Comparison of ENCODE assay signal across 18 cellular contexts in the genomic region with DNA sequence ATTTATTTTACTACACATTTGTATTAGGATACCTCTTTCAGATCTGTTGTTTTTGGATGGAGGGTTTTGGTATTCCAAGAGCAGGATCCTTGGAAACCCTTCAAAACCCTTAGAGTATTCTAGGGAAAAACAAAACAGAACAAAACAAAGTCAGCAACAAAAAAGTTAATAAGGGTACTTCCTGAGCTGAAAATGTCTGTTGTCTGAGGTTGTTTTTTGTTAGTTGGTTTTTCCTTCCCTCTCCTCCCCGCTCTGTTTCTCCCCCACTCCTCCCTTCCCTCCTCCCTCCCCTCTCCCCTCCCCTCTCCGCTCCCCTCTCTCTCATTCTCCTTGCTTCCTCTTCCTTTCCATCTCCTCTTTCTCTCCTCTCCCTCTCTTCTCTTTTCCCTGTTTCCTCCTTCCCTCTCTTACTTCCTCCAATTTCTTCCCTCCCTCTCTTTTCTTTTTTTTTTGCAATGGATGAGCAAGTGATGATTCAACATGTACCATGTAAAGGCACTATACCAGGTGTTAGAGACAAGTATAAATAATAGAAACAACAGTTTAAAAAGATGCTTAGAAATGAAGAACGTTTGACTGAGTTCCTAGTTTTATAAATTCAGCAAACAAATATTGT.
"Had no signal": no experiment of that assay in that cellular context is flagged by ENCODE, and none has a peak within 500 bp of the region (broad histone marks: within the 10 kb centered on the region; RNA-seq: fewer than 3 reads in every experiment).

No MANE protein-coding gene starts in this region.

- H3K36me3 Mint-ChIP-seq: naive B cell had no signal

- H3K27ac Mint-ChIP-seq: activated naive CD4-positive, alpha-beta T cell treated with anti-CD3 and anti-CD28 coated beads for 36 hours; activated T-helper 17 cell treated with anti-CD3 and anti-CD28 coated beads, Interleukin-2, amount 50 U/mL, for 72 hours; stimulated activated memory B cell treated with anti-CD40 and anti-IgM and Interleukin-4, amounts not matched to agents 10 μg/mL and 1 μg/mL and 100 μg/mL, for 72 hours; T-helper 2 cell treated with Interferon-gamma antibody and Interleukin-4, amounts not matched to agents 5 μg/mL and 100 μg/mL, for 36 hours had no signal

- H3K4me3 Mint-ChIP-seq: activated naive CD4-positive, alpha-beta T cell treated with anti-CD3 and anti-CD28 coated beads for 36 hours; activated T-helper 17 cell treated with anti-CD3 and anti-CD28 coated beads, Interleukin-2, amount 50 U/mL, for 72 hours; naive B cell; stimulated activated memory B cell treated with anti-CD40 and anti-IgM and Interleukin-4, amounts not matched to agents 10 μg/mL and 1 μg/mL and 100 μg/mL, for 72 hours; T-helper 2 cell treated with Interferon-gamma antibody and Interleukin-4, amounts not matched to agents 5 μg/mL and 100 μg/mL, for 36 hours had no signal

- H3K9me3 Mint-ChIP-seq: activated naive CD4-positive, alpha-beta T cell treated with anti-CD3 and anti-CD28 coated beads for 36 hours; activated T-helper 17 cell treated with anti-CD3 and anti-CD28 coated beads, Interleukin-2, amount 50 U/mL, for 72 hours; T-helper 2 cell treated with Interferon-gamma antibody and Interleukin-4, amounts not matched to agents 5 μg/mL and 100 μg/mL, for 36 hours had no signal

- H3K27me3 Mint-ChIP-seq: activated T-helper 17 cell treated with anti-CD3 and anti-CD28 coated beads, Interleukin-2, amount 50 U/mL, for 72 hours; naive B cell; stimulated activated memory B cell treated with anti-CD40 and anti-IgM and Interleukin-4, amounts not matched to agents 10 μg/mL and 1 μg/mL and 100 μg/mL, for 72 hours had no signal

- H3K9me3 ChIP-seq: ascending aorta, colonic mucosa, esophagus squamous epithelium, neutrophil, transverse colon had no signal

- H3K36me3 ChIP-seq: ascending aorta, colonic mucosa, esophagus squamous epithelium, neutrophil, transverse colon had no signal

- H3K27ac ChIP-seq: ascending aorta, colonic mucosa, esophagus squamous epithelium, neutrophil, parathyroid adenoma, transverse colon had no signal

- H3K9ac ChIP-seq: parathyroid adenoma had no signal

- DNase-seq: activated CD4-positive, alpha-beta T cell treated with anti-CD3 and anti-CD28 coated beads, Interleukin-2, amount 50 U/mL, for 1 hour; activated CD8-positive, alpha-beta memory T cell treated with anti-CD3 and anti-CD28 coated beads for 24 hours; activated naive CD4-positive, alpha-beta T cell treated with anti-CD3 and anti-CD28 coated beads for 36 hours; colonic mucosa; esophagus squamous epithelium; foreskin melanocyte; left cardiac atrium; naive B cell; substantia nigra; SW 1271; transverse colon had no signal

- H3K4me3 ChIP-seq: ascending aorta, colonic mucosa, esophagus squamous epithelium, lung, transverse colon had no signal

- H3K4me1 Mint-ChIP-seq: activated T-helper 17 cell treated with anti-CD3 and anti-CD28 coated beads, Interleukin-2, amount 50 U/mL, for 72 hours had no signal
